19 cellular contexts compared by ENCODE assay signal in the genomic region with DNA sequence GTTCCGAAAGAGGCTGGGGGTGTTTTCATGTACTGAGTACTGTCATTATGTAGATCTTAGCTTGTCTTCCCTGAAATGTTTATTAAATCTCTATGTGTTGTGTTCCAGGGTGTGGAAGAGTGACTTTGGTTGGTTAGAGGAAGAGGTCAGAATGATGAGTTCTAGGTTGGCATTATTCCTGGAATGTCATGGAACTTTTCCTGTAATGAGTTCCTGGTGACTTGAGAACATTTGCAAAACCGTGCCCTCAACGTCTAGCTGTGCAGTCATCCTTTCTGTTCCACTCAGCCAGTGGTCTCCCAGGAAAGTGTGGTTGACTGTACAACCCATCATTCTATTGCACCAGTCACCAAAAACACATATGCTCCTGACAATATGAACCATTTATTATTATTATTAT.
A peak's percentile ranks its signal among the peaks of the same experiment; 100 is the strongest.
DNase-seq lines count a peak whose midpoint lies in the region; TF ChIP-seq lines count a peak whose summit lies in the region.
"Had no signal": no experiment of that assay in that cellular context is flagged by ENCODE, and none has a peak within 500 bp of the region (broad histone marks: within the 10 kb centered on the region; RNA-seq: fewer than 3 reads in every experiment).

No MANE protein-coding gene starts in this region.

- H3K79me2 ChIP-seq in hepatocyte: peaks cover 17% of the 10 kb centered on the region
- H3K79me2 ChIP-seq: parathyroid adenoma had no signal

- H3K4me1 ChIP-seq in hepatocyte (ENCODE audit: insufficient read depth): peaks cover 3% of the 10 kb centered on the region
- H3K4me1 ChIP-seq: parathyroid adenoma had no signal

- H4K20me1 ChIP-seq in hepatocyte (ENCODE audit: insufficient read depth, poor library complexity, severe bottlenecking): no peaks in the 10 kb centered on the region

- H3K9me3 ChIP-seq in hepatocyte (ENCODE audit: low read depth) (no peaks in the 10 kb centered on the region), WERI-Rb-1 (ENCODE audit: severe bottlenecking) (no peaks in the 10 kb centered on the region)
- H3K9me3 ChIP-seq: transverse colon had no signal

- TF ChIP-seq CTCF in astrocyte of the spinal cord (IDR thresholded peaks at IDR 0.05; ENCODE audit: low read depth, low read length) (no peak), hepatocyte (IDR thresholded peaks at IDR 0.05; ENCODE audit: poor library complexity) (no peak), WERI-Rb-1 (IDR thresholded peaks at IDR 0.05; ENCODE audit: low read depth, low read length) (no peak)

- DNase-seq in H4 (ENCODE audit: low spot score): peak; percentile 23
- DNase-seq in astrocyte of the spinal cord (ENCODE audit: low read depth, low spot score): peak; percentile 71
- DNase-seq in hepatocyte (ENCODE audit: low spot score): no peak
- DNase-seq in cerebellum (ENCODE audit: low spot score): no peak
- DNase-seq in WERI-Rb-1: no peak
- no peak for DNase-seq in SIG-M5 treated with dmso at 0.1 percent for 504 hours (lab: John Stamatoyannopoulos, UW; ENCODE audit: unreplicated experiment)
- DNase-seq in NCI-H1105 treated with DMSO at 0.1 percent for 48 hours (lab: John Stamatoyannopoulos, UW): no peak
- DNase-seq: activated CD4-positive, alpha-beta T cell treated with anti-CD3 and anti-CD28 coated beads for 4 hours; activated naive CD4-positive, alpha-beta T cell treated with anti-CD3 and anti-CD28 coated beads, Interleukin-2, amount 50 U/mL, for 16 hours; effector CD8-positive, alpha-beta T cell; foreskin melanocyte; Karpas-422; left ventricle myocardium superior; NCI-H1694 treated with DMSO at 0.1 percent for 48 hours; NCI-H510A treated with DMSO at 0.1 percent for 48 hours; small intestine; T1000; transverse colon had no signal

- H3K27ac ChIP-seq in hepatocyte (peak overlapping the region; percentile 24), WERI-Rb-1 (no peak overlapping the region)
- H3K27ac ChIP-seq: parathyroid adenoma had no signal

- 81% methylated on average over 3 of the region's 3 CpGs for WGBS in hepatocyte (ENCODE audit: low lambda C conversion rate, missing lambda C conversion rate)

- no peak overlapping the region for H3K4me2 ChIP-seq in hepatocyte

- H3K4me3 ChIP-seq in astrocyte of the spinal cord (ENCODE audit: low read depth, low read length) (no peak overlapping the region), hepatocyte (no peak overlapping the region), WERI-Rb-1 (ENCODE audit: low read depth, low read length) (no peak overlapping the region)
- H3K4me3 ChIP-seq: transverse colon had no signal

- no peaks in the 10 kb centered on the region for H3K9me2 ChIP-seq in hepatocyte (replicated peaks; ENCODE audit: insufficient read depth)

- in situ Hi-C loops in astrocyte of the spinal cord (cut with HindIII; ENCODE audit: low sequenced_read_pairs): no loop called here

- H3K27me3 ChIP-seq in hepatocyte (no peaks in the 10 kb centered on the region), WERI-Rb-1 (ENCODE audit: insufficient read depth, low read depth, severe bottlenecking) (no peaks in the 10 kb centered on the region)
- H3K27me3 ChIP-seq: transverse colon had no signal

- H2AFZ ChIP-seq in hepatocyte: no peak overlapping the region
- H2AFZ ChIP-seq: parathyroid adenoma had no signal

- no peaks in the 10 kb centered on the region for H3K36me3 ChIP-seq in hepatocyte (replicated peaks; ENCODE audit: insufficient read depth, low read depth)
- no peaks in the 10 kb centered on the region for H3K36me3 ChIP-seq in WERI-Rb-1
- H3K36me3 ChIP-seq: transverse colon had no signal

Comparison
In these comparisons a context has a peak if more than half of its experiments do, and no peak if none do; other contexts are left out.
1. DNase-seq: peak in H4 (single experiment) and astrocyte of the spinal cord (single experiment); none in hepatocyte (single experiment), cerebellum (single experiment), WERI-Rb-1 (single experiment), SIG-M5 treated with dmso at 0.1 percent for 504 hours (single experiment) and NCI-H1105 treated with DMSO at 0.1 percent for 48 hours (single experiment).